ENCODE assay signal across 7 cellular contexts in genomic region chr10:61943699-61944444, GRCh38. TPM values are rescaled to one million over a fixed set of nuclear protein-coding genes. Genes with fewer than 3 reads are reported as not detected.
DNase-seq lines count a peak whose midpoint lies in the region; ATAC-seq and TF ChIP-seq lines count a peak whose summit lies in the region.

No MANE protein-coding gene starts in this region.

- DNase-seq in pons (ENCODE audit: low spot score) = peak; percentile 59
- DNase-seq in occipital lobe (lab: John Stamatoyannopoulos, UW) = no peak
- no peak for DNase-seq in OCI-M2 (lab: John Stamatoyannopoulos, UW; ENCODE audit: unreplicated experiment)

- ATAC-seq in GM18519 (IDR thresholded peaks at IDR 0.05; ENCODE audit: low FRiP score, unreplicated experiment) = peak; percentile 45
- peak; percentile 36 for ATAC-seq in HG02798 (IDR thresholded peaks at IDR 0.05; ENCODE audit: poor library complexity, unreplicated experiment)
- peak; percentile 38 for ATAC-seq in SK-N-SH treated with all-trans-retinoic acid at 6 μM for 48 hours
- ATAC-seq in esophagus mucosa = peak; percentile 81

TF ChIP-seq in SK-N-SH treated with all-trans-retinoic acid at 6 μM for 48 hours, 23 proteins besides CTCF, POLR2A, EP300 and RAD21:
- TF ChIP-seq CSRNP3 (CRISPR knock-in tag; IDR thresholded peaks at IDR 0.05) (no peak), ARNTL (CRISPR knock-in tag; IDR thresholded peaks at IDR 0.05; ENCODE audit: borderline replicate concordance, low read depth) (no peak), SNAI2 (CRISPR knock-in tag; IDR thresholded peaks at IDR 0.05) (no peak), ISL1 (CRISPR knock-in tag; IDR thresholded peaks at IDR 0.05) (peak; percentile 10; the same call in 1 of the 2 replicates), CSDC2 (CRISPR knock-in tag; IDR thresholded peaks at IDR 0.05) (no peak), BACH2 (CRISPR knock-in tag; IDR thresholded peaks at IDR 0.05; ENCODE audit: borderline replicate concordance) (no peak), POU6F1 (CRISPR knock-in tag; IDR thresholded peaks at IDR 0.05; ENCODE audit: borderline replicate concordance, low read depth) (no peak)

RNA-seq across cellular contexts. Expression of gene ARID5B, which starts 42.4 kb away (rescaled TPM):
- 23.4 TPM for total RNA-seq in esophagus mucosa
- total RNA-seq in occipital lobe = 27.6 TPM
